ENCODE assay signal across 12 cellular contexts in the genomic region with DNA sequence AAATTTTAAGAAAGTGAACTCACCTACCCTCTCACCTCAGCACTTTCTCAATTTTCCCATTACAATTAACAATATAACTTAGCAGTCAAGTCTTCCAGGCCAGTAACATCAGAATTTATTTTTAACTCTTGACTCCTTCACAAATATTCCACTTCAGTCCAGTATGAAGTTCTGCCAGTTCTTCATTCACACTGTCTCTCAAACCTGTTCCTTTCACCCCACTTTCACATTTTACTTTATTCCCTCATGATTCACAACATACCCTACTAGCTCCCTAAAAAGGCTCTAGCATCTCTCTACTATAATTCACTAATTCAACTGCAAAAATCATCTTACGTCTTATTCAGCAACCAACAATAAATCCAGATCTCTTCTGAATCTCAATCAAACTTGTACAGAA. TPM values are rescaled to one million over a fixed set of nuclear protein-coding genes. Genes with fewer than 3 reads are reported as not detected.
DNase-seq lines count a peak whose midpoint lies in the region; ATAC-seq and TF ChIP-seq lines count a peak whose summit lies in the region.
"Had no signal": no experiment of that assay in that cellular context is flagged by ENCODE, and none has a peak within 500 bp of the region (broad histone marks: within the 10 kb centered on the region; RNA-seq: fewer than 3 reads in every experiment).

No MANE protein-coding gene starts in this region.

- CTCF ChIA-PET in activated CD8-positive, alpha-beta T cell treated with anti-CD3 and anti-CD28 coated beads for 36 hours (lab: Charles Lee), result interaction anchor here (1.9 to 2.5 kb wide), 2 partner anchors 10 to 199 kb away, joined by 6 to 11 read pairs; no protein-coding TSS in a partner anchor

- H3K4me3 ChIP-seq in GM23248 (peak overlapping the region; percentile 100), SJSA1 (peak overlapping the region; percentile 78), iPS-15b (ENCODE audit: low read depth, low read length) (peak overlapping the region; percentile 92), stomach smooth muscle (ENCODE audit: low read length in 2 of 2) (peak overlapping the region; percentile 69 to 88)
- H3K4me3 ChIP-seq: lung had no signal

- H3K27me3 Mint-ChIP-seq in activated CD8-positive, alpha-beta T cell treated with anti-CD3 and anti-CD28 coated beads for 36 hours, result no peaks in the 10 kb centered on the region

- H4K20me1 ChIP-seq in GM23248 (ENCODE audit: insufficient read depth), result peaks cover 47% of the 10 kb centered on the region

- H3K4me1 ChIP-seq in GM23248 (ENCODE audit: insufficient read depth) (peaks cover 21% of the 10 kb centered on the region; the same call in 1 of the 2 replicates), SJSA1 (replicated peaks) (peaks cover 7% of the 10 kb centered on the region), iPS-15b (ENCODE audit: control insufficient read depth, insufficient read depth, low read length) (no peaks in the 10 kb centered on the region), stomach smooth muscle (ENCODE audit: control insufficient read depth, insufficient read depth, low read length) (no peaks in the 10 kb centered on the region)

- H3K36me3 Mint-ChIP-seq in activated CD8-positive, alpha-beta T cell treated with anti-CD3 and anti-CD28 coated beads for 36 hours (ENCODE audit: low read depth), result peaks cover 9% of the 10 kb centered on the region

- H3K36me3 ChIP-seq in GM23248 (ENCODE audit: low read depth) (no peaks in the 10 kb centered on the region), SJSA1 (peaks cover 16% of the 10 kb centered on the region), iPS-15b (ENCODE audit: control insufficient read depth, insufficient read depth, low read length) (no peaks in the 10 kb centered on the region), stomach smooth muscle (ENCODE audit: control insufficient read depth in 2 of 2, insufficient read depth in 2 of 2, low read length in 2 of 2) (no peaks in the 10 kb centered on the region)

- H3K9me3 ChIP-seq in GM23248 (ENCODE audit: low read depth), result no peaks in the 10 kb centered on the region
- no peaks in the 10 kb centered on the region for H3K9me3 ChIP-seq in SJSA1 (replicated peaks)
- no peaks in the 10 kb centered on the region for H3K9me3 ChIP-seq in iPS-15b (ENCODE audit: control insufficient read depth, insufficient read depth, low read length)
- no peaks in the 10 kb centered on the region for H3K9me3 ChIP-seq in stomach smooth muscle (ENCODE audit: control insufficient read depth in 2 of 2, low read length in 2 of 2)

- peak overlapping the region; percentile 95 for H3K4me2 ChIP-seq in GM23248 (ENCODE audit: unreplicated experiment)

- POLR2A ChIA-PET in activated CD8-positive, alpha-beta T cell treated with anti-CD3 and anti-CD28 coated beads for 36 hours (lab: Charles Lee), result no interaction called here

- H3K9ac ChIP-seq in GM23248, result peak overlapping the region; percentile 97
- no peak overlapping the region for H3K9ac ChIP-seq in iPS-15b (ENCODE audit: low read depth, low read length)
- H3K9ac ChIP-seq in stomach smooth muscle (ENCODE audit: low read length in 2 of 2), result no peak overlapping the region

- H3K27ac Mint-ChIP-seq in activated CD8-positive, alpha-beta T cell treated with anti-CD3 and anti-CD28 coated beads for 36 hours, result no peak overlapping the region

- intact Hi-C loops in activated CD8-positive, alpha-beta T cell treated with anti-CD3 and anti-CD28 coated beads for 36 hours (cut with micrococcal nuclease), result loop anchor here (5.0 to 10.0 kb wide), 3 partner anchors 178 to 264 kb away; no protein-coding TSS in a partner anchor

- H3K4me3 Mint-ChIP-seq in activated CD8-positive, alpha-beta T cell treated with anti-CD3 and anti-CD28 coated beads for 36 hours, result no peak overlapping the region

- H3F3A ChIP-seq in GM23248 (ENCODE audit: insufficient read depth), result peaks cover 14% of the 10 kb centered on the region

- 4 to 17% methylated on average over 1 of the region's 1 CpG for WGBS in GM23248 (ENCODE audit: low coverage in 1 of 2, low lambda C conversion rate in 2 of 2, missing lambda C conversion rate in 2 of 2), 2 experiments

- H3K79me2 ChIP-seq in GM23248 (ENCODE audit: insufficient read depth), result peaks cover 83% of the 10 kb centered on the region

- peaks cover 21% of the 10 kb centered on the region for H3K4me1 Mint-ChIP-seq in activated CD8-positive, alpha-beta T cell treated with anti-CD3 and anti-CD28 coated beads for 36 hours (ENCODE audit: low read depth)

- DNase-seq in GM23248 (no peak), SJSA1 (ENCODE audit: low read depth in 1 of 2, low spot score in 2 of 2) (no peak), SIG-M5 (lab: John Stamatoyannopoulos, UW) (no peak)
- no peak for DNase-seq in activated CD8-positive, alpha-beta T cell treated with anti-CD3 and anti-CD28 coated beads for 36 hours
- DNase-seq in activated CD4-positive, alpha-beta T cell treated with anti-CD3 and anti-CD28 coated beads, Interleukin-2, amount 50 U/mL, for 48 hours, result no peak
- DNase-seq: activated T-cell treated with anti-CD3 and anti-CD28 coated beads, Interleukin-2, amount 50 U/mL, for 1 hour; NCI-H2107; stimulated activated CD4-positive, alpha-beta T cell treated with anti-CD3 and anti-CD28 coated beads, Interleukin-4, amount 100 ng/mL, for 4 hours had no signal

- H2AFZ ChIP-seq in GM23248, result no peak overlapping the region

- in situ Hi-C loops in GM23248 (cut with MboI), result no loop called here

- no peaks in the 10 kb centered on the region for H3K27me3 ChIP-seq in GM23248 (replicated peaks; ENCODE audit: insufficient read depth)
- H3K27me3 ChIP-seq in SJSA1 (replicated peaks), result no peaks in the 10 kb centered on the region
- H3K27me3 ChIP-seq in iPS-15b (ENCODE audit: control insufficient read depth, insufficient read depth, low read length), result no peaks in the 10 kb centered on the region
- no peaks in the 10 kb centered on the region for H3K27me3 ChIP-seq in stomach smooth muscle (ENCODE audit: control insufficient read depth in 1 of 2, insufficient read depth in 2 of 2, low read length in 2 of 2)

- H3K9me2 ChIP-seq in GM23248 (ENCODE audit: insufficient read depth), result no peaks in the 10 kb centered on the region

- H3K27ac ChIP-seq in GM23248 (no peak overlapping the region), SJSA1 (no peak overlapping the region), stomach smooth muscle (ENCODE audit: low read length) (no peak overlapping the region)

- no peak for ATAC-seq in GM21367 (IDR thresholded peaks at IDR 0.05; ENCODE audit: unreplicated experiment)
- ATAC-seq in activated CD8-positive, alpha-beta T cell treated with anti-CD3 and anti-CD28 coated beads for 36 hours, result no peak

- no peaks in the 10 kb centered on the region for H3K9me3 Mint-ChIP-seq in activated CD8-positive, alpha-beta T cell treated with anti-CD3 and anti-CD28 coated beads for 36 hours

- TF ChIP-seq CTCF in activated CD8-positive, alpha-beta T cell treated with anti-CD3 and anti-CD28 coated beads for 36 hours (IDR thresholded peaks at IDR 0.05), result no peak

RNA-seq across cellular contexts. Expression of gene GSK3B, which starts 3.8 kb away (rescaled TPM):
- total RNA-seq in GM23248 (2014; rRNA removed; shearing (Covaris generic)), result 42.6 and 43.1 TPM in 2 replicates
- polyA plus RNA-seq in GM23248 (2016; fragmentation: Nextera tagmentation; extraction: Ambion mirVana), result 19.7 and 21.2 TPM in 2 replicates
- total RNA-seq in SJSA1 (2014; rRNA removed; shearing (Covaris generic)), result 34.0 and 45.5 TPM in 2 replicates
- total RNA-seq in activated CD8-positive, alpha-beta T cell treated with anti-CD3 and anti-CD28 coated beads for 36 hours, result 10 to 100 TPM; 29.0 to 32.1 TPM
